8 cellular contexts compared by ENCODE assay signal in genomic region chr10:91034494-91035157, GRCh38.
DNase-seq lines count a peak whose midpoint lies in the region; ATAC-seq and TF ChIP-seq lines count a peak whose summit lies in the region.

No MANE protein-coding gene starts in this region.

- no peaks in the 10 kb centered on the region for H3K9me3 ChIP-seq in mesenchymal stem cell (ENCODE audit: control insufficient read depth, low read length)

- H3K36me3 ChIP-seq in mesenchymal stem cell (ENCODE audit: control insufficient read depth in 1 of 2, insufficient read depth in 2 of 2, low read depth in 1 of 2, low read length in 2 of 2) = no peaks in the 10 kb centered on the region

- peak overlapping the region in 1 of 2 experiments; percentile 2 for H2BK12ac ChIP-seq in mesenchymal stem cell (ENCODE audit: low read length in 2 of 2)

- WGBS in mesenchymal stem cell = 65% methylated on average over 4 of the region's 9 CpGs

- H2BK15ac ChIP-seq in mesenchymal stem cell (ENCODE audit: low read depth, poor library complexity, severe bottlenecking) = no peak overlapping the region

- H3K9me3 Mint-ChIP-seq in chondrocyte (ENCODE audit: low read depth) = no peaks in the 10 kb centered on the region

- H3K4me2 ChIP-seq in mesenchymal stem cell (ENCODE audit: low read length, poor library complexity, severe bottlenecking) = no peak overlapping the region

- no peaks in the 10 kb centered on the region for H3K36me3 Mint-ChIP-seq in chondrocyte (ENCODE audit: low read depth)

- no peak overlapping the region for H3K27ac ChIP-seq in mesenchymal stem cell (ENCODE audit: low read length, poor library complexity, severe bottlenecking)

- peak overlapping the region; percentile 73 for H3K27ac Mint-ChIP-seq in chondrocyte (ENCODE audit: unreplicated experiment)

- H3K4ac ChIP-seq in mesenchymal stem cell (ENCODE audit: low read depth in 1 of 2, low read length in 2 of 2) = no peak overlapping the region

- H3K4me1 ChIP-seq in mesenchymal stem cell (ENCODE audit: control insufficient read depth, insufficient read depth, low read depth, low read length) = no peaks in the 10 kb centered on the region

- DNase-seq in AG10803 (ENCODE audit: low read depth) = peak; percentile 38
- peak; percentile 71 for DNase-seq in LHCN-M2 (ENCODE audit: low read depth)
- DNase-seq in chondrocyte (ENCODE audit: low spot score) = no peak
- DNase-seq in mesenchymal stem cell = no peak
- DNase-seq in AML-193 (lab: John Stamatoyannopoulos, UW) = no peak
- no peak for DNase-seq in activated gamma-delta T cell treated with Interleukin-2 at 50 U/mL for 16 hours

- peaks cover 46% of the 10 kb centered on the region for H3K4me1 Mint-ChIP-seq in chondrocyte (ENCODE audit: low read depth)

- H3K23ac ChIP-seq in mesenchymal stem cell (ENCODE audit: low read length in 2 of 2) = no peak overlapping the region

- ATAC-seq in GM21515 (IDR thresholded peaks at IDR 0.05; ENCODE audit: unreplicated experiment) (no peak), GM21367 (IDR thresholded peaks at IDR 0.05; ENCODE audit: unreplicated experiment) (no peak)

- H4K91ac ChIP-seq in mesenchymal stem cell (ENCODE audit: low read length) = no peak overlapping the region

- H2AFZ ChIP-seq in mesenchymal stem cell (ENCODE audit: low read depth, low read length) = no peak overlapping the region

- H3K14ac ChIP-seq in mesenchymal stem cell (ENCODE audit: low read length in 2 of 2) = no peak overlapping the region

- no peaks in the 10 kb centered on the region for H3K27me3 Mint-ChIP-seq in chondrocyte (ENCODE audit: low read depth)

- peak overlapping the region; percentile 17 for H3K9ac ChIP-seq in mesenchymal stem cell (ENCODE audit: low read length)

- no peak overlapping the region for H2BK5ac ChIP-seq in mesenchymal stem cell (ENCODE audit: low read depth, low read length, poor library complexity, severe bottlenecking)

- no peak overlapping the region for H3K4me3 ChIP-seq in AG10803 (ENCODE audit: low read length)
- no peak overlapping the region for H3K4me3 ChIP-seq in mesenchymal stem cell (ENCODE audit: insufficient read depth in 1 of 2, low read depth in 1 of 2, low read length in 2 of 2)

- H3K79me1 ChIP-seq in mesenchymal stem cell (replicated peaks; ENCODE audit: low read length, poor library complexity, severe bottlenecking) = no peaks in the 10 kb centered on the region

- peaks cover 0 to 6% of the 10 kb centered on the region in 2 experiments for H3K27me3 ChIP-seq in mesenchymal stem cell (ENCODE audit: control insufficient read depth in 1 of 2, insufficient read depth in 1 of 2, low read length in 2 of 2)

- H3K4me3 Mint-ChIP-seq in chondrocyte (ENCODE audit: unreplicated experiment) = no peak overlapping the region

- TF ChIP-seq CTCF in AG10803 (conservative IDR thresholded peaks at IDR 0.05; ENCODE audit: low read length) (no peak), chondrocyte (IDR thresholded peaks at IDR 0.05) (no peak)

- H2BK120ac ChIP-seq in mesenchymal stem cell (ENCODE audit: low read depth, low read length) = no peak overlapping the region

- no peak overlapping the region for H2AK5ac ChIP-seq in mesenchymal stem cell (ENCODE audit: low read length, severe bottlenecking)

- no peak overlapping the region for H4K8ac ChIP-seq in mesenchymal stem cell (ENCODE audit: low read length)

- no peak overlapping the region for H3K18ac ChIP-seq in mesenchymal stem cell (ENCODE audit: low read depth in 1 of 2, low read length in 2 of 2)

Comparison
In these comparisons a context has a peak if more than half of its experiments do, and no peak if none do; other contexts are left out.
1. DNase-seq: peak in AG10803 (single experiment) and LHCN-M2 (single experiment); none in chondrocyte (single experiment), mesenchymal stem cell (single experiment), AML-193 (0 of 2) and activated gamma-delta T cell treated with Interleukin-2 at 50 U/mL for 16 hours (single experiment).